Comparison of ENCODE assay signal across 19 cellular contexts in genomic region chr13:110400786-110401533, GRCh38.
DNase-seq lines count a peak whose midpoint lies in the region; ATAC-seq, FAIRE-seq and TF ChIP-seq lines count a peak whose summit lies in the region.
"Had no signal": no experiment of that assay in that cellular context is flagged by ENCODE, and none has a peak within 500 bp of the region (broad histone marks: within the 10 kb centered on the region; RNA-seq: fewer than 3 reads in every experiment).

No MANE protein-coding gene starts in this region.

- H3K4ac ChIP-seq in mesenchymal stem cell (ENCODE audit: low read depth in 1 of 2, low read length in 2 of 2): no peak overlapping the region

- no peak overlapping the region for H3K27ac Mint-ChIP-seq in progenitor cell of endocrine pancreas
- H3K27ac Mint-ChIP-seq in natural killer cell treated with Interleukin-12 subunit alpha and Interleukin-12 subunit beta and Interleukin-15 and Interleukin-18, amount 100 ng/mL, for 72 hours: no peak overlapping the region
- H3K27ac Mint-ChIP-seq: CD4-positive, alpha-beta memory T cell; T-helper 1 cell treated with Interleukin-12 subunit alpha and Interleukin-12 subunit beta and Interleukin-4 antibody, amounts not matched to agents 30 μg/mL and 1 μg/mL, for 36 hours had no signal

- peaks cover 21% of the 10 kb centered on the region for H3K79me1 ChIP-seq in mesenchymal stem cell (replicated peaks; ENCODE audit: low read length, poor library complexity, severe bottlenecking)

- no peaks in the 10 kb centered on the region for H3K36me3 Mint-ChIP-seq in progenitor cell of endocrine pancreas (ENCODE audit: insufficient read depth)
- no peaks in the 10 kb centered on the region for H3K36me3 Mint-ChIP-seq in natural killer cell treated with Interleukin-12 subunit alpha and Interleukin-12 subunit beta and Interleukin-15 and Interleukin-18, amount 100 ng/mL, for 72 hours
- H3K36me3 Mint-ChIP-seq: CD4-positive, alpha-beta memory T cell had no signal

- no peak overlapping the region for H2AFZ ChIP-seq in mesenchymal stem cell (ENCODE audit: low read depth, low read length)

- H3K36me3 ChIP-seq in mesenchymal stem cell (ENCODE audit: control insufficient read depth in 1 of 2, insufficient read depth in 2 of 2, low read depth in 1 of 2, low read length in 2 of 2): peaks cover 0 to 15% of the 10 kb centered on the region in 2 experiments
- no peaks in the 10 kb centered on the region for H3K36me3 ChIP-seq in thoracic aorta
- H3K36me3 ChIP-seq: HAP-1, ovary, Peyer's patch had no signal

- H3K4me3 Mint-ChIP-seq in progenitor cell of endocrine pancreas (ENCODE audit: low read depth): no peak overlapping the region
- H3K4me3 Mint-ChIP-seq in natural killer cell treated with Interleukin-12 subunit alpha and Interleukin-12 subunit beta and Interleukin-15 and Interleukin-18, amount 100 ng/mL, for 72 hours: no peak overlapping the region
- H3K4me3 Mint-ChIP-seq: CD4-positive, alpha-beta memory T cell; T-helper 1 cell treated with Interleukin-12 subunit alpha and Interleukin-12 subunit beta and Interleukin-4 antibody, amounts not matched to agents 30 μg/mL and 1 μg/mL, for 36 hours had no signal

- H3K27me3 ChIP-seq in mesenchymal stem cell (ENCODE audit: control insufficient read depth in 1 of 2, insufficient read depth in 1 of 2, low read length in 2 of 2) (no peaks in the 10 kb centered on the region), thoracic aorta (replicated peaks; ENCODE audit: insufficient read depth) (no peaks in the 10 kb centered on the region)
- H3K27me3 ChIP-seq: ovary, Peyer's patch had no signal

- H3K9ac ChIP-seq in mesenchymal stem cell (ENCODE audit: low read length): peak overlapping the region; percentile 70
- H3K9ac ChIP-seq: KMS-11 had no signal

- no peak overlapping the region for H3K4me2 ChIP-seq in mesenchymal stem cell (ENCODE audit: low read length, poor library complexity, severe bottlenecking)
- H3K4me2 ChIP-seq: KMS-11 had no signal

- no peak overlapping the region for H2BK5ac ChIP-seq in mesenchymal stem cell (ENCODE audit: low read depth, low read length, poor library complexity, severe bottlenecking)

- DNase-seq in HFF-Myc (ENCODE audit: extremely low read depth, low read depth) (peak; percentile 91), mesenchymal stem cell (peak; percentile 64), thoracic aorta (ENCODE audit: low spot score) (no peak), GM13977 (ENCODE audit: low spot score) (no peak), progenitor cell of endocrine pancreas (ENCODE audit: low spot score, unreplicated experiment) (no peak)
- DNase-seq in natural killer cell treated with Interleukin-12 subunit alpha and Interleukin-12 subunit beta and Interleukin-15 and Interleukin-18, amount 100 ng/mL, for 72 hours (ENCODE audit: low spot score): no peak
- DNase-seq: activated CD4-positive, alpha-beta T cell treated with anti-CD3 and anti-CD28 coated beads for 4 hours; activated T-cell treated with anti-CD3 and anti-CD28 coated beads, Interleukin-2, amount 50 U/mL, for 1 hour; CD4-positive, alpha-beta memory T cell; effector memory CD4-positive, alpha-beta T cell; GDM1; NCI-H1417 treated with DMSO at 0.1 percent for 48 hours; Peyer's patch; stimulated activated CD4-positive, alpha-beta T cell treated with anti-CD3 and anti-CD28 coated beads, Interleukin-2, amount 100 ng/mL, for 24 hours had no signal

- H3K27ac ChIP-seq in mesenchymal stem cell (ENCODE audit: low read length, poor library complexity, severe bottlenecking) (no peak overlapping the region), thoracic aorta (peak overlapping the region; percentile 98 to 99)
- H3K27ac ChIP-seq: KMS-11 had no signal

- H2BK120ac ChIP-seq in mesenchymal stem cell (ENCODE audit: low read depth, low read length): no peak overlapping the region

- no peak for TF ChIP-seq CTCF in HFF-Myc (IDR thresholded peaks at IDR 0.05; ENCODE audit: low read depth, low read length, missing control alignments)
- no peak for TF ChIP-seq CTCF in thoracic aorta (IDR thresholded peaks at IDR 0.05)
- no peak for TF ChIP-seq CTCF in GM13977 (IDR thresholded peaks at IDR 0.05; ENCODE audit: extremely low read depth, insufficient read depth, missing control alignments)
- TF ChIP-seq CTCF in progenitor cell of endocrine pancreas (IDR thresholded peaks at IDR 0.05; ENCODE audit: unreplicated experiment): no peak

- H3K4me3 ChIP-seq in HFF-Myc (replicated peaks; ENCODE audit: low read depth, low read length) (no peak overlapping the region), mesenchymal stem cell (ENCODE audit: insufficient read depth in 1 of 2, low read depth in 1 of 2, low read length in 2 of 2) (no peak overlapping the region), thoracic aorta (no peak overlapping the region)
- H3K4me3 ChIP-seq: HAP-1, ovary, Peyer's patch had no signal

- H2BK15ac ChIP-seq in mesenchymal stem cell (ENCODE audit: low read depth, poor library complexity, severe bottlenecking): no peak overlapping the region

- 92% methylated on average over 3 of the region's 3 CpGs for WGBS in mesenchymal stem cell

- H2BK12ac ChIP-seq in mesenchymal stem cell (ENCODE audit: low read length in 2 of 2): no peak overlapping the region

- H3K9me3 Mint-ChIP-seq in progenitor cell of endocrine pancreas (ENCODE audit: low read depth): no peaks in the 10 kb centered on the region
- H3K9me3 Mint-ChIP-seq in natural killer cell treated with Interleukin-12 subunit alpha and Interleukin-12 subunit beta and Interleukin-15 and Interleukin-18, amount 100 ng/mL, for 72 hours: no peaks in the 10 kb centered on the region
- H3K9me3 Mint-ChIP-seq: T-helper 1 cell treated with Interleukin-12 subunit alpha and Interleukin-12 subunit beta and Interleukin-4 antibody, amounts not matched to agents 30 μg/mL and 1 μg/mL, for 36 hours had no signal

- peak overlapping the region in 1 of 2 experiments; percentile 14 for H3K18ac ChIP-seq in mesenchymal stem cell (ENCODE audit: low read depth in 1 of 2, low read length in 2 of 2)

- no peak overlapping the region for H3K14ac ChIP-seq in mesenchymal stem cell (ENCODE audit: low read length in 2 of 2)

- H3K4me1 Mint-ChIP-seq in progenitor cell of endocrine pancreas (ENCODE audit: low read depth): peaks cover 5% of the 10 kb centered on the region
- no peaks in the 10 kb centered on the region for H3K4me1 Mint-ChIP-seq in natural killer cell treated with Interleukin-12 subunit alpha and Interleukin-12 subunit beta and Interleukin-15 and Interleukin-18, amount 100 ng/mL, for 72 hours (ENCODE audit: low read depth in 2 of 2)

- H3K9me3 ChIP-seq in mesenchymal stem cell (ENCODE audit: control insufficient read depth, low read length) (no peaks in the 10 kb centered on the region), thoracic aorta (no peaks in the 10 kb centered on the region)
- H3K9me3 ChIP-seq: HAP-1, ovary, Peyer's patch had no signal

- peaks cover 22% of the 10 kb centered on the region for H3K4me1 ChIP-seq in mesenchymal stem cell (ENCODE audit: control insufficient read depth, insufficient read depth, low read depth, low read length)
- peaks cover 54 to 91% of the 10 kb centered on the region in 2 donors for H3K4me1 ChIP-seq in thoracic aorta (ENCODE audit: control insufficient read depth in 1 of 2, low read depth in 2 of 2)
- H3K4me1 ChIP-seq: HAP-1, Peyer's patch had no signal

- in situ Hi-C loops in GM13977 (cut with MboI; ENCODE audit: low pct_unique_long_range_greater_than_20kb, low sequenced_read_pairs, unreplicated experiment): no loop called here

- peak; percentile 92 for FAIRE-seq in endometrium (lab: Jason Lieb, UNC)

- H2AK5ac ChIP-seq in mesenchymal stem cell (ENCODE audit: low read length, severe bottlenecking): peak overlapping the region; percentile 49

- no peak overlapping the region for H3K23ac ChIP-seq in mesenchymal stem cell (ENCODE audit: low read length in 2 of 2)

- no peak overlapping the region for H4K8ac ChIP-seq in mesenchymal stem cell (ENCODE audit: low read length)

- no peak for ATAC-seq in thoracic aorta (ENCODE audit: insufficient number of reproducible peaks, low FRiP score, low read depth)
- no peak for ATAC-seq in natural killer cell treated with Interleukin-12 subunit alpha and Interleukin-12 subunit beta and Interleukin-15 and Interleukin-18, amount 100 ng/mL, for 72 hours

- H4K91ac ChIP-seq in mesenchymal stem cell (ENCODE audit: low read length): no peak overlapping the region

- H3K27me3 Mint-ChIP-seq in progenitor cell of endocrine pancreas: no peaks in the 10 kb centered on the region
- H3K27me3 Mint-ChIP-seq in natural killer cell treated with Interleukin-12 subunit alpha and Interleukin-12 subunit beta and Interleukin-15 and Interleukin-18, amount 100 ng/mL, for 72 hours: peaks cover 39 to 71% of the 10 kb centered on the region in 2 donors

Comparison
In these comparisons a context has a peak if more than half of its experiments do, and no peak if none do; other contexts are left out.
1. DNase-seq: peak in HFF-Myc (single experiment) and mesenchymal stem cell (single experiment); none in thoracic aorta (single experiment), GM13977 (single experiment), progenitor cell of endocrine pancreas (single experiment) and natural killer cell treated with Interleukin-12 subunit alpha and Interleukin-12 subunit beta and Interleukin-15 and Interleukin-18, amount 100 ng/mL, for 72 hours (single experiment).